Comparison of ENCODE assay signal across 1 cellular context in the genomic region with DNA sequence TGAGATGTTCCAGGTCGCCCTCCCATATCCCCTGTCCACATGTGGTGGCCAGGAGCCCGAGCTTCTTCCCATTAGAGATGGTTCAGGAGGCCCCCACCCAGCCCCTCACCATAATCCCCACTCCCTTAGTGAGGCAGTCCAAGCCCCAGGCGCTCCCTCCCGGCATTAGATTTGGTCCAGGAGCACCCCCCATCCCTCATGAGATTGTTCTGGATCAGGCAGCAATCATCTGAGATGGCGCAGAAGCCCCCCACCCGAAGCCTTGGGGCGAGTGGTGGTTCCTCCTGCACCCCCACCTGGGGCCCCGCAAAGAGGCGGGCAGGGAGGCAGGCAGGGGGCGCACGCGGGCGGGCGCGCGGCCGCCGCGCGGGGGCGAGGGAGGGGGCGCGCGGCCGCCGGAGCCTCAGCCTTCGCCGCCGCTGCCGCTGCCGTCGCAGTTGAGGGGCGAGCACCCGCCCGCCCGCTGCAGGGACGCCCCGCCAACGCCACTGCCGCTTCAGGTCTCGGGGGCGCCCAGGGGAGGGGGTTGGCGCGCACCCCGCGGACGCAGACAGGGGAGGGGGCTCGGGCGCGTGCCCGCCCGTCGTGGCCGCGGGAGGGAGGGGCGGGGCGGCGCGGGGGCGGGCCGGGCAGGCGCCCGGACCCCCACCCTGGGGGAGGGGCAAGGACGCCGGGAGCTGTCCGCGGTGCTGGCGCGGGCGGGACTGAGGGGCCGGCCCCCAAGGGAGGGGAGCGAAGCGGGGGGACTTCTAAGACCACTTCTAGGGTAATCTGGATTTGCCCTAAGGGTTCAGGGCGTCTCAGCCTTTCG.
TF ChIP-seq lines count a peak whose summit lies in the region.

No MANE protein-coding gene starts in this region.

TF ChIP-seq in HepG2, 621 proteins besides CTCF, POLR2A, EP300 and RAD21 (continued from another document and continues in another):
- TF ChIP-seq, protein P1, sequence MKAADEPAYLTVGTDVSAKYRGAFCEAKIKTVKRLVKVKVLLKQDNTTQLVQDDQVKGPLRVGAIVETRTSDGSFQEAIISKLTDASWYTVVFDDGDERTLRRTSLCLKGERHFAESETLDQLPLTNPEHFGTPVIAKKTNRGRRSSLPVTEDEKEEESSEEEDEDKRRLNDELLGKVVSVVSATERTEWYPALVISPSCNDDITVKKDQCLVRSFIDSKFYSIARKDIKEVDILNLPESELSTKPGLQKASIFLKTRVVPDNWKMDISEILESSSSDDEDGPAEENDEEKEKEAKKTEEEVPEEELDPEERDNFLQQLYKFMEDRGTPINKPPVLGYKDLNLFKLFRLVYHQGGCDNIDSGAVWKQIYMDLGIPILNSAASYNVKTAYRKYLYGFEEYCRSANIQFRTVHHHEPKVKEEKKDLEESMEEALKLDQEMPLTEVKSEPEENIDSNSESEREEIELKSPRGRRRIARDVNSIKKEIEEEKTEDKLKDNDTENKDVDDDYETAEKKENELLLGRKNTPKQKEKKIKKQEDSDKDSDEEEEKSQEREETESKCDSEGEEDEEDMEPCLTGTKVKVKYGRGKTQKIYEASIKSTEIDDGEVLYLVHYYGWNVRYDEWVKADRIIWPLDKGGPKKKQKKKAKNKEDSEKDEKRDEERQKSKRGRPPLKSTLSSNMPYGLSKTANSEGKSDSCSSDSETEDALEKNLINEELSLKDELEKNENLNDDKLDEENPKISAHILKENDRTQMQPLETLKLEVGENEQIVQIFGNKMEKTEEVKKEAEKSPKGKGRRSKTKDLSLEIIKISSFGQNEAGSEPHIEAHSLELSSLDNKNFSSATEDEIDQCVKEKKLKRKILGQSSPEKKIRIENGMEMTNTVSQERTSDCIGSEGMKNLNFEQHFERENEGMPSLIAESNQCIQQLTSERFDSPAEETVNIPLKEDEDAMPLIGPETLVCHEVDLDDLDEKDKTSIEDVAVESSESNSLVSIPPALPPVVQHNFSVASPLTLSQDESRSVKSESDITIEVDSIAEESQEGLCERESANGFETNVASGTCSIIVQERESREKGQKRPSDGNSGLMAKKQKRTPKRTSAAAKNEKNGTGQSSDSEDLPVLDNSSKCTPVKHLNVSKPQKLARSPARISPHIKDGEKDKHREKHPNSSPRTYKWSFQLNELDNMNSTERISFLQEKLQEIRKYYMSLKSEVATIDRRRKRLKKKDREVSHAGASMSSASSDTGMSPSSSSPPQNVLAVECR (CRISPR knock-in tag; IDR thresholded peaks at IDR 0.05; ENCODE audit: borderline replicate concordance) = peak; percentile 40; the same call in 1 of the 2 replicates
- TF ChIP-seq, protein P2, sequence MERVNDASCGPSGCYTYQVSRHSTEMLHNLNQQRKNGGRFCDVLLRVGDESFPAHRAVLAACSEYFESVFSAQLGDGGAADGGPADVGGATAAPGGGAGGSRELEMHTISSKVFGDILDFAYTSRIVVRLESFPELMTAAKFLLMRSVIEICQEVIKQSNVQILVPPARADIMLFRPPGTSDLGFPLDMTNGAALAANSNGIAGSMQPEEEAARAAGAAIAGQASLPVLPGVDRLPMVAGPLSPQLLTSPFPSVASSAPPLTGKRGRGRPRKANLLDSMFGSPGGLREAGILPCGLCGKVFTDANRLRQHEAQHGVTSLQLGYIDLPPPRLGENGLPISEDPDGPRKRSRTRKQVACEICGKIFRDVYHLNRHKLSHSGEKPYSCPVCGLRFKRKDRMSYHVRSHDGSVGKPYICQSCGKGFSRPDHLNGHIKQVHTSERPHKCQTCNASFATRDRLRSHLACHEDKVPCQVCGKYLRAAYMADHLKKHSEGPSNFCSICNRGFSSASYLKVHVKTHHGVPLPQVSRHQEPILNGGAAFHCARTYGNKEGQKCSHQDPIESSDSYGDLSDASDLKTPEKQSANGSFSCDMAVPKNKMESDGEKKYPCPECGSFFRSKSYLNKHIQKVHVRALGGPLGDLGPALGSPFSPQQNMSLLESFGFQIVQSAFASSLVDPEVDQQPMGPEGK (CRISPR knock-in tag; IDR thresholded peaks at IDR 0.05) = peak; percentile 75
- TF ChIP-seq, protein P3, sequence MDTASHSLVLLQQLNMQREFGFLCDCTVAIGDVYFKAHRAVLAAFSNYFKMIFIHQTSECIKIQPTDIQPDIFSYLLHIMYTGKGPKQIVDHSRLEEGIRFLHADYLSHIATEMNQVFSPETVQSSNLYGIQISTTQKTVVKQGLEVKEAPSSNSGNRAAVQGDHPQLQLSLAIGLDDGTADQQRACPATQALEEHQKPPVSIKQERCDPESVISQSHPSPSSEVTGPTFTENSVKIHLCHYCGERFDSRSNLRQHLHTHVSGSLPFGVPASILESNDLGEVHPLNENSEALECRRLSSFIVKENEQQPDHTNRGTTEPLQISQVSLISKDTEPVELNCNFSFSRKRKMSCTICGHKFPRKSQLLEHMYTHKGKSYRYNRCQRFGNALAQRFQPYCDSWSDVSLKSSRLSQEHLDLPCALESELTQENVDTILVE (CRISPR knock-in tag; IDR thresholded peaks at IDR 0.05) = no peak
- TF ChIP-seq, protein P4, sequence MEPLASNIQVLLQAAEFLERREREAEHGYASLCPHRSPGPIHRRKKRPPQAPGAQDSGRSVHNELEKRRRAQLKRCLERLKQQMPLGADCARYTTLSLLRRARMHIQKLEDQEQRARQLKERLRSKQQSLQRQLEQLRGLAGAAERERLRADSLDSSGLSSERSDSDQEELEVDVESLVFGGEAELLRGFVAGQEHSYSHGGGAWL (CRISPR knock-in tag; IDR thresholded peaks at IDR 0.05) = peak; percentile 45; the same call in 1 of the 2 replicates
- TF ChIP-seq, protein P5, sequence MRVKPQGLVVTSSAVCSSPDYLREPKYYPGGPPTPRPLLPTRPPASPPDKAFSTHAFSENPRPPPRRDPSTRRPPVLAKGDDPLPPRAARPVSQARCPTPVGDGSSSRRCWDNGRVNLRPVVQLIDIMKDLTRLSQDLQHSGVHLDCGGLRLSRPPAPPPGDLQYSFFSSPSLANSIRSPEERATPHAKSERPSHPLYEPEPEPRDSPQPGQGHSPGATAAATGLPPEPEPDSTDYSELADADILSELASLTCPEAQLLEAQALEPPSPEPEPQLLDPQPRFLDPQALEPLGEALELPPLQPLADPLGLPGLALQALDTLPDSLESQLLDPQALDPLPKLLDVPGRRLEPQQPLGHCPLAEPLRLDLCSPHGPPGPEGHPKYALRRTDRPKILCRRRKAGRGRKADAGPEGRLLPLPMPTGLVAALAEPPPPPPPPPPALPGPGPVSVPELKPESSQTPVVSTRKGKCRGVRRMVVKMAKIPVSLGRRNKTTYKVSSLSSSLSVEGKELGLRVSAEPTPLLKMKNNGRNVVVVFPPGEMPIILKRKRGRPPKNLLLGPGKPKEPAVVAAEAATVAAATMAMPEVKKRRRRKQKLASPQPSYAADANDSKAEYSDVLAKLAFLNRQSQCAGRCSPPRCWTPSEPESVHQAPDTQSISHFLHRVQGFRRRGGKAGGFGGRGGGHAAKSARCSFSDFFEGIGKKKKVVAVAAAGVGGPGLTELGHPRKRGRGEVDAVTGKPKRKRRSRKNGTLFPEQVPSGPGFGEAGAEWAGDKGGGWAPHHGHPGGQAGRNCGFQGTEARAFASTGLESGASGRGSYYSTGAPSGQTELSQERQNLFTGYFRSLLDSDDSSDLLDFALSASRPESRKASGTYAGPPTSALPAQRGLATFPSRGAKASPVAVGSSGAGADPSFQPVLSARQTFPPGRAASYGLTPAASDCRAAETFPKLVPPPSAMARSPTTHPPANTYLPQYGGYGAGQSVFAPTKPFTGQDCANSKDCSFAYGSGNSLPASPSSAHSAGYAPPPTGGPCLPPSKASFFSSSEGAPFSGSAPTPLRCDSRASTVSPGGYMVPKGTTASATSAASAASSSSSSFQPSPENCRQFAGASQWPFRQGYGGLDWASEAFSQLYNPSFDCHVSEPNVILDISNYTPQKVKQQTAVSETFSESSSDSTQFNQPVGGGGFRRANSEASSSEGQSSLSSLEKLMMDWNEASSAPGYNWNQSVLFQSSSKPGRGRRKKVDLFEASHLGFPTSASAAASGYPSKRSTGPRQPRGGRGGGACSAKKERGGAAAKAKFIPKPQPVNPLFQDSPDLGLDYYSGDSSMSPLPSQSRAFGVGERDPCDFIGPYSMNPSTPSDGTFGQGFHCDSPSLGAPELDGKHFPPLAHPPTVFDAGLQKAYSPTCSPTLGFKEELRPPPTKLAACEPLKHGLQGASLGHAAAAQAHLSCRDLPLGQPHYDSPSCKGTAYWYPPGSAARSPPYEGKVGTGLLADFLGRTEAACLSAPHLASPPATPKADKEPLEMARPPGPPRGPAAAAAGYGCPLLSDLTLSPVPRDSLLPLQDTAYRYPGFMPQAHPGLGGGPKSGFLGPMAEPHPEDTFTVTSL (CRISPR knock-in tag; IDR thresholded peaks at IDR 0.05; ENCODE audit: borderline replicate concordance) = no peak
- no peak for TF ChIP-seq BCL6 (CRISPR knock-in tag; IDR thresholded peaks at IDR 0.05)
- TF ChIP-seq KLF16 (CRISPR knock-in tag; IDR thresholded peaks at IDR 0.05) = 0 out of 4 replicates have a peak, but pooled peaks of 1 of the 2 experiments have one; percentile 45
- TF ChIP-seq HOXA5 (CRISPR knock-in tag; IDR thresholded peaks at IDR 0.05) = no peak
- no peak for TF ChIP-seq GATAD1 (CRISPR knock-in tag; IDR thresholded peaks at IDR 0.05)
- no peak for TF ChIP-seq ZNF460 (CRISPR knock-in tag; IDR thresholded peaks at IDR 0.05; ENCODE audit: borderline replicate concordance)
- TF ChIP-seq TGIF2 (CRISPR knock-in tag; IDR thresholded peaks at IDR 0.05) = peak; percentile 37; the same call in 1 of the 2 replicates
- TF ChIP-seq, protein P6, sequence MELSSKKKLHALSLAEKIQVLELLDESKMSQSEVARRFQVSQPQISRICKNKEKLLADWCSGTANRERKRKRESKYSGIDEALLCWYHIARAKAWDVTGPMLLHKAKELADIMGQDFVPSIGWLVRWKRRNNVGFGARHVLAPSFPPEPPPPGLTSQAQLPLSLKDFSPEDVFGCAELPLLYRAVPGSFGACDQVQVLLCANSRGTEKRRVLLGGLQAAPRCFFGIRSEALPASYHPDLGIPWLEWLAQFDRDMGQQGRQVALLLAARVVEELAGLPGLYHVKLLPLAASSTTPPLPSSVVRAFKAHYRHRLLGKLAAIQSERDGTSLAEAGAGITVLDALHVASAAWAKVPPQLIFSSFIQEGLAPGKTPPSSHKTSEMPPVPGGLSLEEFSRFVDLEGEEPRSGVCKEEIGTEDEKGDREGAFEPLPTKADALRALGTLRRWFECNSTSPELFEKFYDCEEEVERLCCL (CRISPR knock-in tag; IDR thresholded peaks at IDR 0.05; ENCODE audit: borderline replicate concordance) = no peak
- TF ChIP-seq ZNF7 (CRISPR knock-in tag; IDR thresholded peaks at IDR 0.05) = no peak
- TF ChIP-seq FOXA1 (IDR thresholded peaks at IDR 0.05) = no peak
- no peak for TF ChIP-seq FOXA1 (CRISPR knock-in tag; IDR thresholded peaks at IDR 0.05)
- TF ChIP-seq NONO (IDR thresholded peaks at IDR 0.05) = no peak
- TF ChIP-seq NONO (CRISPR knock-in tag; conservative IDR thresholded peaks at IDR 0.05) = no peak
- TF ChIP-seq HMG20A (CRISPR knock-in tag; IDR thresholded peaks at IDR 0.05; ENCODE audit: borderline replicate concordance) = no peak
- TF ChIP-seq MEIS2 (CRISPR knock-in tag; IDR thresholded peaks at IDR 0.05) = peak; percentile 57; the same call in 1 of the 2 replicates
- TF ChIP-seq ARNT2 (CRISPR knock-in tag; IDR thresholded peaks at IDR 0.05; ENCODE audit: low read depth) = peak; percentile 64; the same call in 1 of the 2 replicates
- TF ChIP-seq ZNF577 (CRISPR knock-in tag; IDR thresholded peaks at IDR 0.05; ENCODE audit: borderline replicate concordance, low read depth) = no peak
- no peak for TF ChIP-seq DPF2 (CRISPR knock-in tag; IDR thresholded peaks at IDR 0.05; ENCODE audit: borderline replicate concordance, low read depth)
- TF ChIP-seq, protein P7, sequence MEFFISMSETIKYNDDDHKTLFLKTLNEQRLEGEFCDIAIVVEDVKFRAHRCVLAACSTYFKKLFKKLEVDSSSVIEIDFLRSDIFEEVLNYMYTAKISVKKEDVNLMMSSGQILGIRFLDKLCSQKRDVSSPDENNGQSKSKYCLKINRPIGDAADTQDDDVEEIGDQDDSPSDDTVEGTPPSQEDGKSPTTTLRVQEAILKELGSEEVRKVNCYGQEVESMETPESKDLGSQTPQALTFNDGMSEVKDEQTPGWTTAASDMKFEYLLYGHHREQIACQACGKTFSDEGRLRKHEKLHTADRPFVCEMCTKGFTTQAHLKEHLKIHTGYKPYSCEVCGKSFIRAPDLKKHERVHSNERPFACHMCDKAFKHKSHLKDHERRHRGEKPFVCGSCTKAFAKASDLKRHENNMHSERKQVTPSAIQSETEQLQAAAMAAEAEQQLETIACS (CRISPR knock-in tag; IDR thresholded peaks at IDR 0.05) = peak; percentile 84
- peak; percentile 16; the same call in 1 of the 2 replicates for TF ChIP-seq FOXK1 (CRISPR knock-in tag; IDR thresholded peaks at IDR 0.05; ENCODE audit: borderline replicate concordance, low read depth)
- TF ChIP-seq MIER2 (CRISPR knock-in tag; IDR thresholded peaks at IDR 0.05) = peak; percentile 87
- no peak for TF ChIP-seq AKAP8 (CRISPR knock-in tag; IDR thresholded peaks at IDR 0.05)
- TF ChIP-seq SYNCRIP (IDR thresholded peaks at IDR 0.05; ENCODE audit: insufficient read depth, low read depth, low read length) = no peak
- TF ChIP-seq EZH2 (conservative IDR thresholded peaks at IDR 0.05; ENCODE audit: low read depth, low read length) = no peak
- TF ChIP-seq PHF21A (CRISPR knock-in tag; IDR thresholded peaks at IDR 0.05) = no peak
- TF ChIP-seq SALL1 (CRISPR knock-in tag; IDR thresholded peaks at IDR 0.05) = peak; percentile 39; the same call in 1 of the 2 replicates
- TF ChIP-seq ZNF547 (CRISPR knock-in tag; IDR thresholded peaks at IDR 0.05) = 0 out of 2 replicates have a peak, but pooled peaks have one; percentile 48
- TF ChIP-seq, protein P8, sequence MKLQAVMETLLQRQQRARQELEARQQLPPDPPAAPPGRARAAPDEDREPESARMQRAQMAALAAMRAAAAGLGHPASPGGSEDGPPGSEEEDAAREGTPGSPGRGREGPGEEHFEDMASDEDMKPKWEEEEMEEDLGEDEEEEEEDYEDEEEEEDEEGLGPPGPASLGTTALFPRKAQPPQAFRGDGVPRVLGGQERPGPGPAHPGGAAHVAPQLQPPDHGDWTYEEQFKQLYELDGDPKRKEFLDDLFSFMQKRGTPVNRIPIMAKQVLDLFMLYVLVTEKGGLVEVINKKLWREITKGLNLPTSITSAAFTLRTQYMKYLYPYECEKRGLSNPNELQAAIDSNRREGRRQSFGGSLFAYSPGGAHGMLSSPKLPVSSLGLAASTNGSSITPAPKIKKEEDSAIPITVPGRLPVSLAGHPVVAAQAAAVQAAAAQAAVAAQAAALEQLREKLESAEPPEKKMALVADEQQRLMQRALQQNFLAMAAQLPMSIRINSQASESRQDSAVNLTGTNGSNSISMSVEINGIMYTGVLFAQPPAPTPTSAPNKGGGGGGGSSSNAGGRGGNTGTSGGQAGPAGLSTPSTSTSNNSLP (IDR thresholded peaks at IDR 0.05; ENCODE audit: low read depth, low read length) = no peak
- no peak for TF ChIP-seq HMGA1 (CRISPR knock-in tag; conservative IDR thresholded peaks at IDR 0.05)
- no peak for TF ChIP-seq SIX4 (CRISPR knock-in tag; IDR thresholded peaks at IDR 0.05)
- TF ChIP-seq MED8 (CRISPR knock-in tag; IDR thresholded peaks at IDR 0.05; ENCODE audit: insufficient replicate concordance) = no peak
- TF ChIP-seq PRPF4 (IDR thresholded peaks at IDR 0.05; ENCODE audit: low read depth, low read length, poor library complexity, severe bottlenecking) = no peak
- peak; percentile 75 for TF ChIP-seq ZNF777 (CRISPR knock-in tag; IDR thresholded peaks at IDR 0.05)
- TF ChIP-seq ZNF124 (CRISPR knock-in tag; IDR thresholded peaks at IDR 0.05) = no peak
- peak; percentile 53; the same call in 1 of the 2 replicates for TF ChIP-seq ATF7-NPFF (CRISPR knock-in tag; IDR thresholded peaks at IDR 0.05; ENCODE audit: low read depth)
- no peak for TF ChIP-seq CCAR2 (optimal IDR thresholded peaks at IDR 0.05; ENCODE audit: low read depth, low read length)
